In genomic region chr16:14135704-14136103, GRCh38 we compare ENCODE assay signal across 28 cellular contexts.
"Had no signal": no experiment of that assay in that cellular context is flagged by ENCODE, and none has a peak within 500 bp of the region (broad histone marks: within the 10 kb centered on the region; RNA-seq: fewer than 3 reads in every experiment).

No MANE protein-coding gene starts in this region.

- H3K27me3 ChIP-seq: adrenal gland, ascending aorta, breast epithelium, esophagus muscularis mucosa, foreskin keratinocyte, gastrocnemius medialis, heart left ventricle had no signal

- H3K36me3 ChIP-seq: adrenal gland, ascending aorta, breast epithelium had no signal

- H3K4me3 ChIP-seq: adrenal gland, ascending aorta, breast epithelium, coronary artery, esophagus muscularis mucosa, gastrocnemius medialis, heart left ventricle had no signal

- ATAC-seq: activated CD4-positive, alpha-beta T cell treated with anti-CD3 and anti-CD28 coated beads for 36 hours; activated CD8-positive, alpha-beta T cell treated with anti-CD3 and anti-CD28 coated beads for 36 hours; activated T-cell treated with anti-CD3 and anti-CD28 coated beads, Interleukin-2, amount 50 U/mL, for 4 hours; activated T-helper 17 cell treated with anti-CD3 and anti-CD28 coated beads, Interleukin-2, amount 50 U/mL, for 72 hours; effector memory CD8-positive, alpha-beta T cell; foreskin keratinocyte; gastrocnemius medialis; heart left ventricle; T-helper 17 cell had no signal

- DNase-seq: activated CD4-positive, alpha-beta T cell treated with anti-CD3 and anti-CD28 coated beads for 36 hours; activated CD4-positive, alpha-beta T cell treated with anti-CD3 and anti-CD28 coated beads, Interleukin-2, amount 10 ng/mL, durations not matched to agents 24 days and 14 days; activated CD4-positive, alpha-beta T cell treated with anti-CD3 and anti-CD28 coated beads, Interleukin-2, amount 50 U/mL, for 48 hours; activated CD4-positive, CD25-positive, alpha-beta regulatory T cell; activated CD4-positive, CD25-positive, alpha-beta regulatory T cell treated with anti-CD3 and anti-CD28 coated beads, Interleukin-2, amount 50 U/mL, for 72 hours; activated CD8-positive, alpha-beta memory T cell treated with anti-CD3 and anti-CD28 coated beads for 24 hours; activated CD8-positive, alpha-beta T cell treated with anti-CD3 and anti-CD28 coated beads for 36 hours; activated effector memory CD4-positive, alpha-beta T cell treated with Interleukin-2 at 50 U/mL for 16 hours; activated gamma-delta T cell treated with Interleukin-2 at 50 U/mL for 16 hours; activated naive CD4-positive, alpha-beta T cell treated with anti-CD3 and anti-CD28 coated beads, Interleukin-2, amount 50 U/mL, for 16 hours; activated naive CD4-positive, alpha-beta T cell treated with Interleukin-2 at 50 U/mL for 16 hours; activated T-cell treated with anti-CD3 and anti-CD28 coated beads, Interleukin-2, amount 50 U/mL, for 4 hours; adrenal gland; dermis blood vessel endothelial cell; effector CD4-positive, alpha-beta T cell; effector memory CD8-positive, alpha-beta T cell; erythroblast; foreskin keratinocyte; gastrocnemius medialis; glutamatergic neuron; heart left ventricle; T-helper 1 cell; T-helper 17 cell had no signal

- H3K9me3 ChIP-seq: adrenal gland, ascending aorta, breast epithelium, gastrocnemius medialis had no signal

- H3K27ac ChIP-seq: adrenal gland, ascending aorta, breast epithelium, coronary artery, esophagus muscularis mucosa, foreskin keratinocyte, gastrocnemius medialis, heart left ventricle had no signal

- H3K4me1 ChIP-seq: breast epithelium, foreskin keratinocyte had no signal
